Comparison of ENCODE assay signal across 8 cellular contexts in the genomic region with DNA sequence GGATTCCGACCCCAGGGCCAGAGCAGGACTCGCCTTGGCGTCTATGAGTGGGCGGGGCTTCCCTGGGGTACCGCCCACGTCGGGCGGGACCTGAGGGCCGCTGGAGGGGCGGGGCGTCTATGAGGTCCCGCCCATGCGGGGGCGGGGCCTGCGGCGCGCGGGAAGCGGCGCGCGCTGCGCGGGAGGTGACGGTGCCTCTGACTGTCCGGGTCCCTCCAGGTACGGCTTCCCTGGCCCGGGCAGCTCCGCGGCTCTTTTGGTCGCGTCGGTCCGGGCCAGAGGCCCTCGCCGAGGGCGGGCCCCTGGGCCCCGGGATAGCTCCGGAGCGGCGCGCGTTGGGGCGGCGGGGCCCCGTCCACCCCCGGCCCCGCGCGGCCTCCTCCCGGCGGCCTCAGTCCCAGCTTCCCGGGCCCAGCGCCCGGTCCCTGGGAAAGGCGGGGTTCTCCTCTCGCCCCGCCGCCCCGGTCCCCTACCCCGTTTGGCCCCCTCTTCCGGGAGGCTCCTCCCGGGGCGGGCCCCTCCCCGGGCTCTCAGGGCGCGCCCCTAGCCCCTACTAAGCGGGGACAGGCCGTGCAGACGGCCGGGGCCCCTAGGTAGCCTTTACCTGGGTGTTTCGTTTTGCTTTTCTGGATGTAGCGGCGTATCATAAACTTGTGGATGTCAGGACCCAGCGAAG. TPM values are rescaled to one million over a fixed set of nuclear protein-coding genes. Genes with fewer than 3 reads are reported as not detected.
DNase-seq lines count a peak whose midpoint lies in the region; ATAC-seq and TF ChIP-seq lines count a peak whose summit lies in the region.

A gene (plus strand): TSS at position 160 of the 676 bp plus-strand sequence. CDS start 745 bp downstream, outside the sequence.

- H3K27ac Mint-ChIP-seq in chondrocyte (ENCODE audit: unreplicated experiment), result no peak within 1 kb of the TSS

- peaks cover 13% of the 10 kb centered on the region for H3K4me1 Mint-ChIP-seq in chondrocyte (ENCODE audit: low read depth)

- ATAC-seq in GM18907 (IDR thresholded peaks at IDR 0.05; ENCODE audit: unreplicated experiment), result peak; percentile 83
- peak; percentile 89 for ATAC-seq in HG03139 (IDR thresholded peaks at IDR 0.05; ENCODE audit: unreplicated experiment)

- TF ChIP-seq CTCF in chondrocyte (IDR thresholded peaks at IDR 0.05), result no peak

- no peaks in the 10 kb centered on the region for H3K27me3 Mint-ChIP-seq in chondrocyte (ENCODE audit: low read depth)

- H3K36me3 Mint-ChIP-seq in chondrocyte (ENCODE audit: low read depth), result peaks cover 4% of the 10 kb centered on the region

- no peaks in the 10 kb centered on the region for H3K9me3 Mint-ChIP-seq in chondrocyte (ENCODE audit: low read depth)

- peak within 1 kb of the TSS; percentile 68 for H3K4me3 Mint-ChIP-seq in chondrocyte (ENCODE audit: unreplicated experiment)

- peak; percentile 96 for DNase-seq in AG08395 (ENCODE audit: low spot score)
- peak; percentile 58 for DNase-seq in NCI-H226
- peak; percentile 74 to 77 for DNase-seq in activated CD4-positive, alpha-beta T cell treated with anti-CD3 and anti-CD28 coated beads for 24 hours (ENCODE audit: low read depth in 2 of 2)
- DNase-seq in chondrocyte (ENCODE audit: low spot score), result no peak
- peak; percentile 92 for DNase-seq in left kidney (ENCODE audit: low read depth, low spot score)
- peak; percentile 60 to 87 (median 74) for DNase-seq in stimulated activated CD4-positive, alpha-beta T cell treated with anti-CD3 and anti-CD28 coated beads, Interleukin-1b, Interleukin-23, amount 100 ng/mL, for 24 hours (ENCODE audit: low read depth in 4 of 4, low spot score in 1 of 4)

RNA-seq across cellular contexts. Expression of the gene that starts here (rescaled TPM):
- total RNA-seq in chondrocyte, result 2.6 to 7.9 TPM (median 3.6 TPM) in 3 replicates
